ENCODE assay signal across 19 cellular contexts in the genomic region with DNA sequence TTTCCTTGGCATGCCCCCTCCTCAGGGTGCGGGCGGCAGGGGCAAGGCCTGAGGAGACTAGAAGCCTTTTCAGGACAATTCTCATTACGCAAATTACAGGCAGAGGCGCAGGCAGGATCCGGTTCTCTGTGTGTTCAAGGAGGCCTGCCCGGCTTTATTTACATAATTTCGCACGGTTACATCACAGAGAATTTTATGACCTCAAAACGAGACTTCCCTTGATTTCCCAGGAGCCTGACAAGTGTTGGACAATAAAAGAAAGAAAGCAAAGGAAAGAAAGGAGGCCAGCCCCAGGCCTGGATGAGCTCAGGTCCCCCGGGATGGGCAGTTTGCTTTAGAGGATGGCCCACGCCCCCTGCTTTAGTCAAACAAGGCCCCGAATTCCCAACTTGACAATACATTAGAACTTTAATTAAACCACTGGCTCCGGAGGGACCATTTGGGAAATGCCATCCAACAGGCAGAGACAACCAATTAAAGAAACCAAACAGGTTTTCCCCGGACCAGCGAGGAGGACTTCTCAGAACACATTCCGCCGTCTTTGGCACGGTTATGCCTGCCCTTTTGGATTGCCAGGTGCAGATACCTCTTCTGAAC. TPM values are rescaled to one million over a fixed set of nuclear protein-coding genes. Genes with fewer than 3 reads are reported as not detected.
DNase-seq lines count a peak whose midpoint lies in the region; ATAC-seq, FAIRE-seq and TF ChIP-seq lines count a peak whose summit lies in the region.
"Had no signal": no experiment of that assay in that cellular context is flagged by ENCODE, and none has a peak within 500 bp of the region (broad histone marks: within the 10 kb centered on the region; RNA-seq: fewer than 3 reads in every experiment).

No MANE protein-coding gene starts in this region.

- H3K4me1 ChIP-seq in HEK293 (ENCODE audit: control insufficient read depth, insufficient read depth, low read length) = peaks cover 10% of the 10 kb centered on the region; the same call in 1 of the 2 replicates
- peaks cover 40% of the 10 kb centered on the region for H3K4me1 ChIP-seq in body of pancreas
- H3K4me1 ChIP-seq in pancreas = peaks cover 0 to 12% (median 0%) of the 10 kb centered on the region in 3 donors

- H3K4me3 ChIP-seq in HEK293 (ENCODE audit: low read depth, low read length) (no peak overlapping the region), body of pancreas (no peak overlapping the region), pancreas (peak overlapping the region in 3 of 4 donors; percentile 49 to 84 (median 80))
- H3K4me3 ChIP-seq: uterus had no signal

- TF ChIP-seq CTCF in HEK293 (tag by site-specific recombination; IDR thresholded peaks at IDR 0.05) = no peak
- TF ChIP-seq CTCF in body of pancreas (IDR thresholded peaks at IDR 0.05) = no peak
- TF ChIP-seq CTCF in pancreas (IDR thresholded peaks at IDR 0.05) = no peak

- FAIRE-seq in pancreas (lab: Jason Lieb, UNC) = no peak

- H3K27ac ChIP-seq in HEK293 (ENCODE audit: extremely low read depth, low read depth, low read length) (peak overlapping the region; percentile 8; the same call in 1 of the 2 replicates), body of pancreas (peak overlapping the region in 3 of 4 donors; percentile 72 to 94 (median 83)), pancreas (peak overlapping the region; percentile 57 to 90 (median 68))
- H3K27ac ChIP-seq: uterus had no signal

- H3K36me3 ChIP-seq in HEK293 (ENCODE audit: control insufficient read depth in 2 of 2, insufficient read depth in 1 of 2, low read length in 2 of 2) (peaks cover 0 to 27% of the 10 kb centered on the region in 2 experiments; a peak in 2 of 3 replicates), body of pancreas (replicated peaks in 1 of 2; ENCODE audit: insufficient read depth in 1 of 2, low read depth in 2 of 2) (no peaks in the 10 kb centered on the region), pancreas (no peaks in the 10 kb centered on the region)
- H3K36me3 ChIP-seq: uterus had no signal

- peak in 1 of 3 donors; percentile 28 for TF ChIP-seq POLR2A in body of pancreas (IDR thresholded peaks at IDR 0.05)

- intact Hi-C loops in body of pancreas (cut with DNase I) (loop anchor here (10.0 kb wide), 1 partner anchor 127 kb away; the partner anchor contains the start of gene UBE3C), pancreas (cut with DNase I) (loop anchor here in 1 of 3 donors (10.0 kb wide), 1 partner anchor 127 kb away; the partner anchor contains the start of gene UBE3C)

- peak; percentile 22 for DNase-seq in NCI-H510A treated with DMSO at 0.1 percent for 48 hours (lab: John Stamatoyannopoulos, UW)
- DNase-seq in NCI-H510A (lab: John Stamatoyannopoulos, UW) = no peak
- DNase-seq in body of pancreas = peak in 2 of 4 donors; percentile 20 to 38
- peak in 2 of 6 donors; percentile 9 to 11 for DNase-seq in pancreas
- no peak for DNase-seq in hippocampal formation (lab: John Stamatoyannopoulos, UW)
- no peak for DNase-seq in NOMO-1 treated with DMSO at 0.1 percent for 48 hours (lab: John Stamatoyannopoulos, UW; ENCODE audit: unreplicated experiment)
- DNase-seq: aorta; CD8-positive, alpha-beta memory T cell; immature natural killer cell; NCI-H1417 treated with DMSO at 0.1 percent for 48 hours; NCI-H446; nephron progenitor cell; RPMI8226; SW 1271; uterus had no signal

- H3K27me3 ChIP-seq in body of pancreas (no peaks in the 10 kb centered on the region), pancreas (no peaks in the 10 kb centered on the region)

- ATAC-seq in body of pancreas = no peak
- ATAC-seq in pancreas = no peak
- no peak for ATAC-seq in HG02870 (IDR thresholded peaks at IDR 0.05; ENCODE audit: unreplicated experiment)
- ATAC-seq: sciatic nerve had no signal

- POLR2A ChIA-PET in HEK293 (lab: Yijun Ruan, JAX) = interaction anchor here (1.2 kb wide), 1 partner anchor 9 kb away, joined by 3 read pairs; no protein-coding TSS in a partner anchor

- H3K9me3 ChIP-seq in HEK293 (ENCODE audit: control insufficient read depth, insufficient read depth, low read depth, low read length) (no peaks in the 10 kb centered on the region), body of pancreas (no peaks in the 10 kb centered on the region), pancreas (no peaks in the 10 kb centered on the region)
- H3K9me3 ChIP-seq: uterus had no signal

- WGBS in body of pancreas, 2 donors = 31 to 42% methylated on average over 16 to 18 of the region's 18 CpGs
- 52 to 56% methylated on average over 18 of the region's 18 CpGs for WGBS in pancreas, 2 donors

- CTCF ChIA-PET in HEK293 (lab: Yijun Ruan, JAX) = no interaction called here

TF ChIP-seq in HEK293, 187 proteins besides CTCF, POLR2A, EP300 and RAD21 (continues in another document):
- no peak for TF ChIP-seq ZNF560 (tag by site-specific recombination; IDR thresholded peaks at IDR 0.05; ENCODE audit: borderline replicate concordance)
- TF ChIP-seq ZBTB7A (tag by site-specific recombination; IDR thresholded peaks at IDR 0.05; ENCODE audit: low read depth) = 0 out of 2 replicates have a peak, but pooled peaks have one; percentile 2
- peak; percentile 73 for TF ChIP-seq GLIS1 (tag by site-specific recombination; IDR thresholded peaks at IDR 0.05)
- TF ChIP-seq ZNF513 (tag by site-specific recombination; IDR thresholded peaks at IDR 0.05) = no peak
- no peak; the same call in 1 of the 2 replicates for TF ChIP-seq ZNF398 (tag by site-specific recombination; IDR thresholded peaks at IDR 0.05)
- peak; percentile 90 for TF ChIP-seq TCF7L2 (IDR thresholded peaks at IDR 0.05; ENCODE audit: borderline replicate concordance, low read depth, low read length)
- no peak for TF ChIP-seq ZNF621 (tag by site-specific recombination; IDR thresholded peaks at IDR 0.05)
- no peak for TF ChIP-seq ZNF133 (tag by site-specific recombination; IDR thresholded peaks at IDR 0.05)
- no peak for TF ChIP-seq ZNF155 (tag by site-specific recombination; IDR thresholded peaks at IDR 0.05)
- TF ChIP-seq OSR2 (tag by site-specific recombination; IDR thresholded peaks at IDR 0.05) = peak; percentile 84
- TF ChIP-seq GLI4 (tag by site-specific recombination; IDR thresholded peaks at IDR 0.05) = no peak
- no peak for TF ChIP-seq KLF8 (tag by site-specific recombination; IDR thresholded peaks at IDR 0.05)
- no peak for TF ChIP-seq ZNF362 (tag by site-specific recombination; IDR thresholded peaks at IDR 0.05)
- no peak; the same call in 1 of the 2 replicates for TF ChIP-seq ZNF394 (tag by site-specific recombination; IDR thresholded peaks at IDR 0.05; ENCODE audit: borderline replicate concordance)
- TF ChIP-seq ZNF175 (tag by site-specific recombination; IDR thresholded peaks at IDR 0.05) = no peak
- TF ChIP-seq EGR2 (tag by site-specific recombination; IDR thresholded peaks at IDR 0.05; ENCODE audit: low read depth) = no peak
- no peak for TF ChIP-seq ZNF529 (tag by site-specific recombination; IDR thresholded peaks at IDR 0.05; ENCODE audit: insufficient replicate concordance)
- no peak for TF ChIP-seq ZNF138 (tag by site-specific recombination; IDR thresholded peaks at IDR 0.05; ENCODE audit: borderline replicate concordance)

RNA-seq across cellular contexts. Expression of gene MNX1, which starts 2.9 kb away (rescaled TPM):
- total RNA-seq in body of pancreas = 10 to 100 TPM; 14.3 to 39.6 TPM
- 10 to 100 TPM; 15.6 to 33.8 (median 21.9) TPM for total RNA-seq in pancreas
- 10 to 100 TPM; 21.0 to 47.3 TPM for polyA plus RNA-seq in pancreas
- total RNA-seq: aorta; CD8-positive, alpha-beta memory T cell; glomerular endothelial cell; sciatic nerve had no signal
- polyA plus RNA-seq: CD8-positive, alpha-beta memory T cell; immature natural killer cell had no signal

RNA-seq across cellular contexts. Expression of gene NOM1, which starts 58.1 kb away (rescaled TPM):
- total RNA-seq in body of pancreas (10 to 100 TPM; 23.1 to 28.0 TPM), pancreas (10 to 100 TPM in 1 of 6 donors, 1 to 10 TPM in 5; 7.2 to 12.9 (median 8.7) TPM)
- 10 to 100 TPM in 1 of 2 donors, 1 to 10 TPM in 1; 8.5 to 11.1 TPM for polyA plus RNA-seq in pancreas

Comparison
In these comparisons a context has a peak if more than half of its experiments do, and no peak if none do; other contexts are left out.
1. H3K27ac ChIP-seq: peak in every context shown above with its lines; median percentile 83 in body of pancreas; 68 in pancreas; 8 in HEK293.
2. H3K4me3 ChIP-seq: peak in pancreas (3 of 4); none in HEK293 (single experiment) and body of pancreas (0 of 2).